In the genomic region with DNA sequence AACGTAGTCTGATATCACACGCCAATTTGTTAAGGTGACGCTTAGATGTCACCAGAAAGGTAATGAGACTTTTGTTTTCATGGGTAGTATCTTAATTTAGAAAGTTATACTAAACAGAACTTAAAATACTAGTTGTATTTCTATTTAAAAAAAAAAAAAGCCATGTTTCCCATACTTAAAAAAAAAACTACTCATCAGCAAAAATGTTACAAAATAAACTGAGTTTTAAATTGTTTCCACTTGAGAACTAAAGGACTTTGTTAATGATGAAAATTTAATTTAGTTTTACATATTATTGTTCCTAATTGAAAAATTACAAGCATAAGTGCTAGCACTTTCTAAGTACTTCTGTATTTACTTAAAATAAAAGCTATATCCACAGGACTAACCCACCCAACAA, we compare ENCODE assay signal across 2 cellular contexts.
TF ChIP-seq lines count a peak whose summit lies in the region.

No MANE protein-coding gene starts in this region.

TF ChIP-seq in HepG2, 621 proteins besides CTCF, POLR2A, EP300 and RAD21:
- TF ChIP-seq, protein P1, sequence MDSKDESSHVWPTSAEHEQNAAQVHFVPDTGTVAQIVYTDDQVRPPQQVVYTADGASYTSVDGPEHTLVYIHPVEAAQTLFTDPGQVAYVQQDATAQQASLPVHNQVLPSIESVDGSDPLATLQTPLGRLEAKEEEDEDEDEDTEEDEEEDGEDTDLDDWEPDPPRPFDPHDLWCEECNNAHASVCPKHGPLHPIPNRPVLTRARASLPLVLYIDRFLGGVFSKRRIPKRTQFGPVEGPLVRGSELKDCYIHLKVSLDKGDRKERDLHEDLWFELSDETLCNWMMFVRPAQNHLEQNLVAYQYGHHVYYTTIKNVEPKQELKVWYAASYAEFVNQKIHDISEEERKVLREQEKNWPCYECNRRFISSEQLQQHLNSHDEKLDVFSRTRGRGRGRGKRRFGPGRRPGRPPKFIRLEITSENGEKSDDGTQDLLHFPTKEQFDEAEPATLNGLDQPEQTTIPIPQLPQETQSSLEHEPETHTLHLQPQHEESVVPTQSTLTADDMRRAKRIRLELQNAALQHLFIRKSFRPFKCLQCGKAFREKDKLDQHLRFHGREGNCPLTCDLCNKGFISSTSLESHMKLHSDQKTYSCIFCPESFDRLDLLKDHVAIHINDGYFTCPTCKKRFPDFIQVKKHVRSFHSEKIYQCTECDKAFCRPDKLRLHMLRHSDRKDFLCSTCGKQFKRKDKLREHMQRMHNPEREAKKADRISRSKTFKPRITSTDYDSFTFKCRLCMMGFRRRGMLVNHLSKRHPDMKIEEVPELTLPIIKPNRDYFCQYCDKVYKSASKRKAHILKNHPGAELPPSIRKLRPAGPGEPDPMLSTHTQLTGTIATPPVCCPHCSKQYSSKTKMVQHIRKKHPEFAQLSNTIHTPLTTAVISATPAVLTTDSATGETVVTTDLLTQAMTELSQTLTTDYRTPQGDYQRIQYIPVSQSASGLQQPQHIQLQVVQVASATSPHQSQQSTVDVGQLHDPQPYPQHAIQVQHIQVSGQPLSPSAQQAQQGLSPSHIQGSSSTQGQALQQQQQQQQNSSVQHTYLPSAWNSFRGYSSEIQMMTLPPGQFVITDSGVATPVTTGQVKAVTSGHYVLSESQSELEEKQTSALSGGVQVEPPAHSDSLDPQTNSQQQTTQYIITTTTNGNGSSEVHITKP (CRISPR knock-in tag; IDR thresholded peaks at IDR 0.05; ENCODE audit: low read depth) = no peak
- TF ChIP-seq MAFF (IDR thresholded peaks at IDR 0.05; ENCODE audit: low read depth, low read length) = peak; percentile 32; the same call in 1 of the 2 replicates
- TF ChIP-seq MAFK (conservative IDR thresholded peaks at IDR 0.05 in 1 of 2, IDR thresholded peaks at IDR 0.05 in 1 of 2; ENCODE audit: low read length in 2 of 2) = peak; percentile 26 to 65; a peak in 2 of 4 replicates
TF ChIP-seq in HepG2: peak in this region for 2.

TF ChIP-seq in IMR-90, 13 proteins besides CTCF, POLR2A, EP300 and RAD21:
- TF ChIP-seq MAFK (IDR thresholded peaks at IDR 0.05; ENCODE audit: low read depth, low read length) (peak; percentile 25; the same call in 1 of the 2 replicates), CEBPB (IDR thresholded peaks at IDR 0.05; ENCODE audit: low read depth, low read length) (no peak)
